ENCODE assay signal across 11 cellular contexts in genomic region chr21:28632718-28633408, GRCh38.
A peak's percentile ranks its signal among the peaks of the same experiment; 100 is the strongest.
DNase-seq lines count a peak whose midpoint lies in the region; ATAC-seq lines count a peak whose summit lies in the region.
"Had no signal": no experiment of that assay in that cellular context is flagged by ENCODE, and none has a peak within 500 bp of the region (broad histone marks: within the 10 kb centered on the region; RNA-seq: fewer than 3 reads in every experiment).

No MANE protein-coding gene starts in this region.

- H3K4me1 ChIP-seq in adipocyte (ENCODE audit: control insufficient read depth, insufficient read depth, low read length): peaks cover 52% of the 10 kb centered on the region

- no peaks in the 10 kb centered on the region for H3K27me3 ChIP-seq in adipocyte (replicated peaks; ENCODE audit: control insufficient read depth, insufficient read depth, low read length)

- H3K36me3 ChIP-seq in adipocyte (ENCODE audit: control insufficient read depth, insufficient read depth, low read length, severe bottlenecking): no peaks in the 10 kb centered on the region

- H3K4me3 ChIP-seq in adipocyte (ENCODE audit: low read length) (peak overlapping the region; percentile 72), skeletal muscle cell (ENCODE audit: low read depth, low read length) (no peak overlapping the region)

- peak overlapping the region; percentile 81 for H3K9ac ChIP-seq in adipocyte (ENCODE audit: low read length)

- DNase-seq in GM03348 (ENCODE audit: low spot score) (peak; percentile 56), adipocyte (ENCODE audit: low read depth) (peak; percentile 68), glomerular visceral epithelial cell (ENCODE audit: extremely low spot score) (peak; percentile 49), skeletal muscle cell (ENCODE audit: low read depth) (peak; percentile 34), NK-92 (lab: John Stamatoyannopoulos, UW; ENCODE audit: unreplicated experiment) (no peak), NCI-H510A (lab: John Stamatoyannopoulos, UW) (no peak)
- no peak for DNase-seq in activated CD4-positive, alpha-beta T cell treated with anti-CD3 and anti-CD28 coated beads, Interleukin-2, amount 50 U/mL, for 1 hour
- DNase-seq: effector CD8-positive, alpha-beta T cell; naive B cell; RPMI8226 had no signal

- ATAC-seq in HG02678 (IDR thresholded peaks at IDR 0.05; ENCODE audit: unreplicated experiment): no peak

- H3K9me3 ChIP-seq in adipocyte (ENCODE audit: control insufficient read depth, low read length): no peaks in the 10 kb centered on the region

Comparison
In these comparisons a context has a peak if more than half of its experiments do, and no peak if none do; other contexts are left out.
1. DNase-seq: peak in GM03348 (single experiment), adipocyte (single experiment), glomerular visceral epithelial cell (single experiment) and skeletal muscle cell (single experiment); none in activated CD4-positive, alpha-beta T cell treated with anti-CD3 and anti-CD28 coated beads, Interleukin-2, amount 50 U/mL, for 1 hour (single experiment), NK-92 (single experiment) and NCI-H510A (single experiment).